ENCODE assay signal across 2 cellular contexts in genomic region chr6:35777356-35778102, GRCh38.
TF ChIP-seq lines count a peak whose summit lies in the region.

No MANE protein-coding gene starts in this region.

TF ChIP-seq in SK-N-SH treated with all-trans-retinoic acid at 6 μM for 48 hours, 23 proteins besides CTCF, POLR2A, EP300 and RAD21:
- TF ChIP-seq PATZ1 (CRISPR knock-in tag; IDR thresholded peaks at IDR 0.05; ENCODE audit: borderline replicate concordance) (no peak), ZNF8 (CRISPR knock-in tag; IDR thresholded peaks at IDR 0.05) (no peak), RARB (CRISPR knock-in tag; IDR thresholded peaks at IDR 0.05) (no peak), ZFP3 (CRISPR knock-in tag; IDR thresholded peaks at IDR 0.05) (0 out of 2 replicates have a peak, but pooled peaks have one; percentile 20)

TF ChIP-seq in SK-N-SH, 30 proteins besides CTCF, POLR2A, EP300 and RAD21:
- TF ChIP-seq IRF3 (IDR thresholded peaks at IDR 0.05; ENCODE audit: low read depth, low read length) (no peak), GATA2 (CRISPR knock-in tag; IDR thresholded peaks at IDR 0.05) (no peak), ELF1 (IDR thresholded peaks at IDR 0.05) (no peak), RCOR1 (IDR thresholded peaks at IDR 0.05; ENCODE audit: low read length) (no peak), RXRA (IDR thresholded peaks at IDR 0.05; ENCODE audit: borderline replicate concordance, low read depth) (no peak), CHD2 (IDR thresholded peaks at IDR 0.05; ENCODE audit: low read length, partially characterized antibody) (no peak), MEF2A (IDR thresholded peaks at IDR 0.05; ENCODE audit: borderline replicate concordance, low read depth) (no peak), YY1 (IDR thresholded peaks at IDR 0.05; ENCODE audit: low read depth) (no peak), NRF1 (IDR thresholded peaks at IDR 0.05; ENCODE audit: low read depth, low read length) (no peak), TEAD4 (IDR thresholded peaks at IDR 0.05; ENCODE audit: borderline replicate concordance, insufficient read depth) (no peak), JUND (IDR thresholded peaks at IDR 0.05) (no peak), FOSL2 (IDR thresholded peaks at IDR 0.05; ENCODE audit: borderline replicate concordance, low read depth) (no peak), REST (IDR thresholded peaks at IDR 0.05; ENCODE audit: low read depth, low read length) (no peak), MXI1 (IDR thresholded peaks at IDR 0.05; ENCODE audit: low read depth, low read length) (no peak), RFX5 (IDR thresholded peaks at IDR 0.05; ENCODE audit: low read length) (no peak), TCF12 (IDR thresholded peaks at IDR 0.05) (no peak), USF1 (IDR thresholded peaks at IDR 0.05; ENCODE audit: borderline replicate concordance, low read depth) (no peak), NFIC (IDR thresholded peaks at IDR 0.05; ENCODE audit: borderline replicate concordance) (no peak)
